Comparison of ENCODE assay signal across 43 cellular contexts in the genomic region with DNA sequence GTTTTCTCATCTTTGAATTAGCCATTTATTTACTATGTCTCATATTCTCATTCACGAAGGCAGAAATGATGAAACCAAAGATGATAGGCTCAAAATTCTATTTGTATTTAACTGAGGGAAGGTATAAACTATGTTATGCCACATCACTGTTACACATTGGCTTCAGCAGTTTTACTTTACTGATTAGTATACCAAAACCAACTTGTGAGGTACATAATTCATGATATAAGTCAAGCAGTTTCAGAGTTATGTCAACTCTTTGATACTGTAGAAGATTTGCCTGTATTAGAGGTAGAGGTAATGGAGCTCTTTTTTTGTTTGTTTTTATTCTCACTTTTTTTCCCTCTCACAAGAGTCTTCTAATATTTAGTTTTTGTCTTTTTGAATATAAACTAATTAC. TPM values are rescaled to one million over a fixed set of nuclear protein-coding genes. Genes with fewer than 3 reads are reported as not detected.
"Had no signal": no experiment of that assay in that cellular context is flagged by ENCODE, and none has a peak within 500 bp of the region (broad histone marks: within the 10 kb centered on the region; RNA-seq: fewer than 3 reads in every experiment).

No MANE protein-coding gene starts in this region.

- H3K4me1 Mint-ChIP-seq: activated naive CD4-positive, alpha-beta T cell treated with anti-CD3 and anti-CD28 coated beads, Interleukin-2, amount 10 ng/mL, durations not matched to agents 7 days and 5 days; activated naive CD8-positive, alpha-beta T cell treated with anti-CD3 and anti-CD28 coated beads, Interleukin-2, amount 10 ng/mL, durations not matched to agents 7 days and 5 days; brain had no signal

- H3K36me3 Mint-ChIP-seq: activated naive CD4-positive, alpha-beta T cell treated with anti-CD3 and anti-CD28 coated beads, Interleukin-2, amount 50 U/mL, for 72 hours had no signal

- H3K36me3 ChIP-seq: breast epithelium had no signal

- ATAC-seq: activated naive CD8-positive, alpha-beta T cell treated with anti-CD3 and anti-CD28 coated beads, Interleukin-2, amount 50 U/mL, for 24 hours; activated T-cell treated with anti-CD3 and anti-CD28 coated beads, Interleukin-2, amount 50 U/mL, for 4 hours; body of pancreas had no signal

- FAIRE-seq: astrocyte, bronchial epithelial cell had no signal

- DNase-seq: activated effector memory CD4-positive, alpha-beta T cell treated with anti-CD3 and anti-CD28 coated beads, Interleukin-2, amount 50 U/mL, for 16 hours; activated effector memory CD4-positive, alpha-beta T cell treated with Interleukin-2 at 50 U/mL for 16 hours; activated gamma-delta T cell; activated gamma-delta T cell treated with Interleukin-2 at 50 U/mL for 16 hours; activated naive CD4-positive, alpha-beta T cell; activated naive CD4-positive, alpha-beta T cell treated with anti-CD3 and anti-CD28 coated beads for 36 hours; activated naive CD4-positive, alpha-beta T cell treated with anti-CD3 and anti-CD28 coated beads, Interleukin-2, amount 10 ng/mL, durations not matched to agents 7 days and 5 days; activated naive CD4-positive, alpha-beta T cell treated with anti-CD3 and anti-CD28 coated beads, Interleukin-2, amount 50 U/mL, for 16 hours; activated naive CD4-positive, alpha-beta T cell treated with Interleukin-2 at 50 U/mL for 16 hours; activated naive CD8-positive, alpha-beta T cell treated with anti-CD3 and anti-CD28 coated beads for 36 hours; activated naive CD8-positive, alpha-beta T cell treated with anti-CD3 and anti-CD28 coated beads, Interleukin-2, amount 10 ng/mL, durations not matched to agents 7 days and 5 days; activated naive CD8-positive, alpha-beta T cell treated with anti-CD3 and anti-CD28 coated beads, Interleukin-2, amount 50 U/mL, for 24 hours; activated T-cell treated with anti-CD3 and anti-CD28 coated beads for 4 hours; activated T-cell treated with anti-CD3 and anti-CD28 coated beads, Interleukin-2, amount 50 U/mL, for 24 hours; activated T-cell treated with anti-CD3 and anti-CD28 coated beads, Interleukin-2, amount 50 U/mL, for 4 hours; activated T-cell treated with anti-CD3 and anti-CD28 coated beads, Interleukin-2, amount 50 U/mL, for 48 hours; activated T-cell treated with anti-CD3 and anti-CD28 coated beads, Interleukin-2, amount 50 U/mL, for 72 hours; adrenal gland; amniotic stem cell; amygdala; anterior cingulate cortex; aorta; body of pancreas; brain microvascular endothelial cell; caudate nucleus; central memory CD4-positive, alpha-beta T cell; cerebellar nuclear complex had no signal

- H3K4me1 ChIP-seq: ascending aorta, body of pancreas, breast epithelium had no signal

- H3K27me3 Mint-ChIP-seq: activated naive CD4-positive, alpha-beta T cell treated with anti-CD3 and anti-CD28 coated beads, Interleukin-2, amount 10 ng/mL, durations not matched to agents 7 days and 5 days; activated naive CD4-positive, alpha-beta T cell treated with anti-CD3 and anti-CD28 coated beads, Interleukin-2, amount 50 U/mL, for 24 hours; activated naive CD8-positive, alpha-beta T cell; activated naive CD8-positive, alpha-beta T cell treated with anti-CD3 and anti-CD28 coated beads for 36 hours; activated naive CD8-positive, alpha-beta T cell treated with anti-CD3 and anti-CD28 coated beads, Interleukin-2, amount 10 ng/mL, durations not matched to agents 7 days and 5 days; activated naive CD8-positive, alpha-beta T cell treated with anti-CD3 and anti-CD28 coated beads, Interleukin-2, amount 50 U/mL, for 24 hours; activated T-cell treated with anti-CD3 and anti-CD28 coated beads, Interleukin-2, amount 50 U/mL, for 24 hours; brain; central memory CD8-positive, alpha-beta T cell had no signal

- H3K9me3 Mint-ChIP-seq: activated naive CD4-positive, alpha-beta T cell treated with anti-CD3 and anti-CD28 coated beads for 36 hours; activated naive CD4-positive, alpha-beta T cell treated with anti-CD3 and anti-CD28 coated beads, Interleukin-2, amount 10 ng/mL, durations not matched to agents 7 days and 5 days; activated naive CD4-positive, alpha-beta T cell treated with anti-CD3 and anti-CD28 coated beads, Interleukin-2, amount 50 U/mL, for 24 hours; activated naive CD4-positive, alpha-beta T cell treated with anti-CD3 and anti-CD28 coated beads, Interleukin-2, amount 50 U/mL, for 72 hours; activated naive CD8-positive, alpha-beta T cell treated with anti-CD3 and anti-CD28 coated beads for 36 hours; activated naive CD8-positive, alpha-beta T cell treated with anti-CD3 and anti-CD28 coated beads, Interleukin-2, amount 10 ng/mL, durations not matched to agents 7 days and 5 days; activated naive CD8-positive, alpha-beta T cell treated with anti-CD3 and anti-CD28 coated beads, Interleukin-2, amount 50 U/mL, for 24 hours; activated T-cell treated with anti-CD3 and anti-CD28 coated beads, Interleukin-2, amount 50 U/mL, for 24 hours; activated T-cell treated with anti-CD3 and anti-CD28 coated beads, Interleukin-2, amount 50 U/mL, for 4 hours; activated T-cell treated with anti-CD3 and anti-CD28 coated beads, Interleukin-2, amount 50 U/mL, for 72 hours; activated T-helper 1 cell treated with anti-CD3 and anti-CD28 coated beads, Interleukin-12 subunit alpha, Interleukin-12 subunit beta, Interleukin-2, Interleukin-4 antibody, amounts not matched to agents 30 ng/mL and 10 ng/mL and 1 ng/mL, durations not matched to agents 14 hours and 24 hours and 36 hours; activated T-helper 2 cell treated with anti-CD3 and anti-CD28 coated beads, Interferon-gamma antibody, Interleukin-2, Interleukin-4, amounts not matched to agents 10 μg/mL and 5 μg/mL and 100 μg/mL, durations not matched to agents 14 hours and 24 hours and 36 hours; brain; central memory CD8-positive, alpha-beta T cell had no signal

- H3K4me3 Mint-ChIP-seq: activated naive CD4-positive, alpha-beta T cell treated with anti-CD3 and anti-CD28 coated beads for 36 hours; activated naive CD4-positive, alpha-beta T cell treated with anti-CD3 and anti-CD28 coated beads, Interleukin-2, amount 10 ng/mL, durations not matched to agents 7 days and 5 days; activated naive CD4-positive, alpha-beta T cell treated with anti-CD3 and anti-CD28 coated beads, Interleukin-2, amount 50 U/mL, for 24 hours; activated naive CD8-positive, alpha-beta T cell; activated naive CD8-positive, alpha-beta T cell treated with anti-CD3 and anti-CD28 coated beads for 36 hours; activated naive CD8-positive, alpha-beta T cell treated with anti-CD3 and anti-CD28 coated beads, Interleukin-2, amount 10 ng/mL, durations not matched to agents 7 days and 5 days; activated naive CD8-positive, alpha-beta T cell treated with anti-CD3 and anti-CD28 coated beads, Interleukin-2, amount 50 U/mL, for 24 hours; activated T-cell treated with anti-CD3 and anti-CD28 coated beads, Interleukin-2, amount 50 U/mL, for 24 hours; activated T-cell treated with anti-CD3 and anti-CD28 coated beads, Interleukin-2, amount 50 U/mL, for 4 hours; activated T-cell treated with anti-CD3 and anti-CD28 coated beads, Interleukin-2, amount 50 U/mL, for 72 hours; activated T-helper 1 cell treated with anti-CD3 and anti-CD28 coated beads, Interleukin-12 subunit alpha, Interleukin-12 subunit beta, Interleukin-2, Interleukin-4 antibody, amounts not matched to agents 30 ng/mL and 10 ng/mL and 1 ng/mL, durations not matched to agents 14 hours and 24 hours and 36 hours; brain; central memory CD8-positive, alpha-beta T cell had no signal

- H3K4me3 ChIP-seq: adrenal gland, ascending aorta, body of pancreas, breast epithelium, cardiac muscle cell had no signal

- H3K27me3 ChIP-seq: adrenal gland, ascending aorta, body of pancreas, brain microvascular endothelial cell, breast epithelium, cardiac muscle cell had no signal

- H3K27ac Mint-ChIP-seq: activated naive CD4-positive, alpha-beta T cell treated with anti-CD3 and anti-CD28 coated beads for 36 hours; activated naive CD4-positive, alpha-beta T cell treated with anti-CD3 and anti-CD28 coated beads, Interleukin-2, amount 10 ng/mL, durations not matched to agents 7 days and 5 days; activated naive CD4-positive, alpha-beta T cell treated with anti-CD3 and anti-CD28 coated beads, Interleukin-2, amount 50 U/mL, for 24 hours; activated naive CD4-positive, alpha-beta T cell treated with anti-CD3 and anti-CD28 coated beads, Interleukin-2, amount 50 U/mL, for 72 hours; activated naive CD8-positive, alpha-beta T cell; activated naive CD8-positive, alpha-beta T cell treated with anti-CD3 and anti-CD28 coated beads for 36 hours; activated naive CD8-positive, alpha-beta T cell treated with anti-CD3 and anti-CD28 coated beads, Interleukin-2, amount 10 ng/mL, durations not matched to agents 7 days and 5 days; activated naive CD8-positive, alpha-beta T cell treated with anti-CD3 and anti-CD28 coated beads, Interleukin-2, amount 50 U/mL, for 24 hours; activated T-cell treated with anti-CD3 and anti-CD28 coated beads, Interleukin-2, amount 50 U/mL, for 24 hours; activated T-cell treated with anti-CD3 and anti-CD28 coated beads, Interleukin-2, amount 50 U/mL, for 72 hours; activated T-helper 1 cell treated with anti-CD3 and anti-CD28 coated beads, Interleukin-12 subunit alpha, Interleukin-12 subunit beta, Interleukin-2, Interleukin-4 antibody, amounts not matched to agents 30 ng/mL and 10 ng/mL and 1 ng/mL, durations not matched to agents 14 hours and 24 hours and 36 hours; activated T-helper 2 cell treated with anti-CD3 and anti-CD28 coated beads, Interferon-gamma antibody, Interleukin-2, Interleukin-4, amounts not matched to agents 10 μg/mL and 5 μg/mL and 100 μg/mL, durations not matched to agents 14 hours and 24 hours and 36 hours; brain had no signal

- H3K9me3 ChIP-seq: ascending aorta, body of pancreas, breast epithelium had no signal

- H3K27ac ChIP-seq: adrenal gland, ascending aorta, body of pancreas, brain microvascular endothelial cell, breast epithelium, cardiac muscle cell had no signal

RNA-seq across cellular contexts. Expression of a gene that starts 26.4 kb away (rescaled TPM):
- total RNA-seq: activated naive CD4-positive, alpha-beta T cell treated with anti-CD3 and anti-CD28 coated beads for 36 hours; activated naive CD4-positive, alpha-beta T cell treated with anti-CD3 and anti-CD28 coated beads, Interleukin-2, amount 50 U/mL, for 72 hours; activated naive CD8-positive, alpha-beta T cell treated with anti-CD3 and anti-CD28 coated beads for 36 hours; activated naive CD8-positive, alpha-beta T cell treated with anti-CD3 and anti-CD28 coated beads, Interleukin-2, amount 10 ng/mL, durations not matched to agents 7 days and 5 days; activated T-cell treated with anti-CD3 and anti-CD28 coated beads, Interleukin-2, amount 50 U/mL, for 4 hours; activated T-cell treated with anti-CD3 and anti-CD28 coated beads, Interleukin-2, amount 50 U/mL, for 72 hours; activated T-helper 1 cell treated with anti-CD3 and anti-CD28 coated beads, Interleukin-12 subunit alpha, Interleukin-12 subunit beta, Interleukin-2, Interleukin-4 antibody, amounts not matched to agents 30 ng/mL and 10 ng/mL and 1 ng/mL, durations not matched to agents 14 hours and 24 hours and 36 hours; activated T-helper 2 cell treated with anti-CD3 and anti-CD28 coated beads, Interferon-gamma antibody, Interleukin-2, Interleukin-4, amounts not matched to agents 10 μg/mL and 5 μg/mL and 100 μg/mL, durations not matched to agents 14 hours and 24 hours and 36 hours; adrenal gland; aorta; ascending aorta; astrocyte; body of pancreas; breast epithelium; bronchial epithelial cell; cardiac muscle cell; cardiac septum; cerebellum; chondrocyte had no signal
- polyA plus RNA-seq: adipose tissue, adrenal gland, aorta, cardiac muscle cell had no signal
